1 cellular context compared by ENCODE assay signal in genomic region chr9:109101202-109101595, GRCh38.
TF ChIP-seq lines count a peak whose summit lies in the region.

No MANE protein-coding gene starts in this region.

TF ChIP-seq in liver, 16 proteins besides CTCF, POLR2A, EP300 and RAD21 (continued from another document):
- no peak for TF ChIP-seq REST (IDR thresholded peaks at IDR 0.05)
